Comparison of ENCODE assay signal across 12 cellular contexts in genomic region chr2:26174691-26175181, GRCh38. TPM values are rescaled to one million over a fixed set of nuclear protein-coding genes. Genes with fewer than 3 reads are reported as not detected.
DNase-seq lines count a peak whose midpoint lies in the region; TF ChIP-seq lines count a peak whose summit lies in the region.
"Had no signal": no experiment of that assay in that cellular context is flagged by ENCODE, and none has a peak within 500 bp of the region (broad histone marks: within the 10 kb centered on the region; RNA-seq: fewer than 3 reads in every experiment).

No MANE protein-coding gene starts in this region.

- DNase-seq in NCI-H82 (lab: John Stamatoyannopoulos, UW) (peak; percentile 40), NCI-H82 treated with DMSO at 0.1 percent for 48 hours (lab: John Stamatoyannopoulos, UW; ENCODE audit: unreplicated experiment) (no peak), glutamatergic neuron (no peak), osteocyte (ENCODE audit: extremely low spot score, unreplicated experiment) (no peak), germinal center (ENCODE audit: low spot score) (no peak), occipital lobe (lab: John Stamatoyannopoulos, UW) (no peak), mucosa of gallbladder (ENCODE audit: low spot score) (no peak)
- DNase-seq: activated CD4-positive, alpha-beta memory T cell treated with anti-CD3 and anti-CD28 coated beads, Interleukin-2, amount 10 ng/mL, durations not matched to agents 7 days and 5 days; dermis blood vessel endothelial cell; left colon; PC-3 had no signal

- peaks cover 8% of the 10 kb centered on the region for H3K27me3 Mint-ChIP-seq in glutamatergic neuron (ENCODE audit: unreplicated experiment)
- H3K27me3 Mint-ChIP-seq in osteocyte (ENCODE audit: unreplicated experiment): peaks cover 17% of the 10 kb centered on the region

- no peak for TF ChIP-seq RAD21 in Ishikawa (IDR thresholded peaks at IDR 0.05; ENCODE audit: low read depth)

- H3K27ac Mint-ChIP-seq in glutamatergic neuron (ENCODE audit: unreplicated experiment) (peak overlapping the region; percentile 94), osteocyte (ENCODE audit: unreplicated experiment) (no peak overlapping the region)
- H3K27ac Mint-ChIP-seq: activated CD4-positive, alpha-beta memory T cell treated with anti-CD3 and anti-CD28 coated beads, Interleukin-2, amount 10 ng/mL, durations not matched to agents 7 days and 5 days had no signal

- TF ChIP-seq EP300 in Ishikawa (IDR thresholded peaks at IDR 0.05; ENCODE audit: borderline replicate concordance): no peak

- H3K4me3 Mint-ChIP-seq in glutamatergic neuron (ENCODE audit: unreplicated experiment) (peak overlapping the region; percentile 90), osteocyte (ENCODE audit: unreplicated experiment) (peak overlapping the region; percentile 58)

- H3K36me3 Mint-ChIP-seq in glutamatergic neuron (ENCODE audit: unreplicated experiment): no peaks in the 10 kb centered on the region
- H3K36me3 Mint-ChIP-seq in osteocyte (ENCODE audit: unreplicated experiment): no peaks in the 10 kb centered on the region

- H3K9me3 Mint-ChIP-seq in glutamatergic neuron (ENCODE audit: unreplicated experiment) (peaks cover 20% of the 10 kb centered on the region), osteocyte (ENCODE audit: unreplicated experiment) (no peaks in the 10 kb centered on the region)
- H3K9me3 Mint-ChIP-seq: activated CD4-positive, alpha-beta memory T cell treated with anti-CD3 and anti-CD28 coated beads, Interleukin-2, amount 10 ng/mL, durations not matched to agents 7 days and 5 days had no signal

- H3K4me1 Mint-ChIP-seq in glutamatergic neuron (ENCODE audit: low read depth, unreplicated experiment): peaks cover 15% of the 10 kb centered on the region
- peaks cover 15% of the 10 kb centered on the region for H3K4me1 Mint-ChIP-seq in osteocyte (ENCODE audit: unreplicated experiment)

- no peak for TF ChIP-seq CTCF in glutamatergic neuron (IDR thresholded peaks at IDR 0.05; ENCODE audit: partially characterized antibody, unreplicated experiment)
- no peak for TF ChIP-seq CTCF in osteocyte (IDR thresholded peaks at IDR 0.05)

TF ChIP-seq in Ishikawa, 13 proteins besides CTCF, POLR2A, EP300 and RAD21:
- TF ChIP-seq FOXM1 (IDR thresholded peaks at IDR 0.05; ENCODE audit: borderline replicate concordance, low read depth): no peak
- TF ChIP-seq YY1 (IDR thresholded peaks at IDR 0.05; ENCODE audit: low read depth): no peak
- no peak for TF ChIP-seq TAF1 (IDR thresholded peaks at IDR 0.05; ENCODE audit: low read depth)
- TF ChIP-seq USF1 (IDR thresholded peaks at IDR 0.05): no peak
- TF ChIP-seq CEBPB (IDR thresholded peaks at IDR 0.05): no peak
- TF ChIP-seq ZBTB7A (IDR thresholded peaks at IDR 0.05; ENCODE audit: low read depth): no peak
- TF ChIP-seq REST (IDR thresholded peaks at IDR 0.05; ENCODE audit: low read depth): peak; percentile 50
- no peak for TF ChIP-seq EGR1 (IDR thresholded peaks at IDR 0.05)
TF ChIP-seq in Ishikawa: peak in this region for 1.

RNA-seq across cellular contexts. Expression of gene GAREM2, which starts 1.8 kb away (rescaled TPM):
- 49.3 TPM for total RNA-seq in glutamatergic neuron (ENCODE audit: unreplicated experiment)
- total RNA-seq in osteocyte: 15.2 and 20.8 TPM in 2 replicates
- total RNA-seq in occipital lobe: 7.0 TPM
- 4.9 TPM for total RNA-seq in mucosa of gallbladder
